In genomic region chr2:200405599-200406298, GRCh38 we compare ENCODE assay signal across 1 cellular context.
TF ChIP-seq lines count a peak whose summit lies in the region.

No MANE protein-coding gene starts in this region.

TF ChIP-seq in GM23338, 12 proteins besides CTCF, POLR2A, EP300 and RAD21 (continued from another document):
- no peak for TF ChIP-seq REST (IDR thresholded peaks at IDR 0.05; ENCODE audit: unreplicated experiment)
- no peak for TF ChIP-seq POLR2AphosphoS5 (IDR thresholded peaks at IDR 0.05; ENCODE audit: low read depth)
- TF ChIP-seq ZNF331 (CRISPR knock-in tag; IDR thresholded peaks at IDR 0.05; ENCODE audit: low read depth): no peak
TF ChIP-seq in GM23338: peak in this region for 0.
